In the genomic region with DNA sequence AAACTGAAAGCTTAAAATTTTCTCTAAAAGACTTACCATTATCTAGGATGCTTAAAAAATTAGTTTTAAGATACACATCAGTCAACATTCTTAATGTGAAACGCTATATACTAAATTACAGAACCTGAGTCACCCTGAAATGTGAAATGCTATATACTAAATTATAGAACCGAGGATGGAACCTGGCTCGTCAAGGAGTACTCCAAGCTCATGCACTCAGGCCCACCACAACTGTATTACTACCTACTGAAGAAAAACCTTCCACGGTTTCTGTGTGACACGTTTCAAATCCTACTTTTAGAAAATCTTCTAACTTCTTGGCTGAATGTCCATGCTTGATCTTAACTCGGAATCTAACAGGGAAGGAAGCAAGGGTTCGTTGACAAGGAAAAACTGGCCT, we compare ENCODE assay signal across 8 cellular contexts. TPM values are rescaled to one million over a fixed set of nuclear protein-coding genes. Genes with fewer than 3 reads are reported as not detected.
DNase-seq lines count a peak whose midpoint lies in the region; ATAC-seq and TF ChIP-seq lines count a peak whose summit lies in the region.

No MANE protein-coding gene starts in this region.

- intact Hi-C loops in adrenal gland (cut with DNase I), result no loop called here

- 8 to 11% (median 9%) methylated on average over 7 of the region's 7 CpGs for WGBS in adrenal gland, 4 donors
- 25% methylated on average over 7 of the region's 7 CpGs for WGBS in urinary bladder

- no peak for TF ChIP-seq POLR2A in adrenal gland (IDR thresholded peaks at IDR 0.05)

- DNase-seq in activated naive CD4-positive, alpha-beta T cell treated with Interleukin-2 at 50 U/mL for 16 hours, result no peak
- DNase-seq in adrenal gland, result no peak
- DNase-seq in memory B cell (ENCODE audit: low spot score in 2 of 2), result no peak
- no peak for DNase-seq in NCI-H446 treated with DMSO at 0.1 percent for 48 hours (lab: John Stamatoyannopoulos, UW)
- DNase-seq in globus pallidus (ENCODE audit: low spot score), result no peak
- no peak for DNase-seq in 8988T

- H3K4me1 ChIP-seq in adrenal gland (replicated peaks in 1 of 2) (peaks cover 22 to 55% of the 10 kb centered on the region in 2 donors), urinary bladder (ENCODE audit: insufficient read depth) (no peaks in the 10 kb centered on the region)

- no peak for ATAC-seq in memory B cell (ENCODE audit: low read depth)

- peaks cover 62% of the 10 kb centered on the region for H3K4me1 Mint-ChIP-seq in activated naive CD4-positive, alpha-beta T cell treated with anti-CD3 and anti-CD28 coated beads, Interleukin-2, amount 50 U/mL, for 24 hours
- peaks cover 26% of the 10 kb centered on the region for H3K4me1 Mint-ChIP-seq in memory B cell

- no peaks in the 10 kb centered on the region for H3K9me3 ChIP-seq in adrenal gland (replicated peaks in 1 of 3)

- TF ChIP-seq CTCF in adrenal gland (IDR thresholded peaks at IDR 0.05), result no peak

- no peaks in the 10 kb centered on the region for H3K9me3 Mint-ChIP-seq in activated naive CD4-positive, alpha-beta T cell treated with anti-CD3 and anti-CD28 coated beads, Interleukin-2, amount 50 U/mL, for 24 hours
- H3K9me3 Mint-ChIP-seq in memory B cell, result no peaks in the 10 kb centered on the region

- H3K4me3 ChIP-seq in adrenal gland, result peak overlapping the region in 3 of 4 donors; percentile 3 to 96 (median 93)
- peak overlapping the region; percentile 96 for H3K4me3 ChIP-seq in urinary bladder (ENCODE audit: low read depth, low read length)

- H3K27ac ChIP-seq in adrenal gland, result peak overlapping the region; percentile 49 to 98 (median 94)
- H3K27ac ChIP-seq in urinary bladder (ENCODE audit: low read depth), result no peak overlapping the region

- peak overlapping the region; percentile 95 for H3K4me3 Mint-ChIP-seq in activated naive CD4-positive, alpha-beta T cell treated with anti-CD3 and anti-CD28 coated beads, Interleukin-2, amount 50 U/mL, for 24 hours
- H3K4me3 Mint-ChIP-seq in memory B cell, result peak overlapping the region; percentile 97

- H3K36me3 ChIP-seq in adrenal gland (replicated peaks in 1 of 2) (no peaks in the 10 kb centered on the region), urinary bladder (ENCODE audit: insufficient read depth) (no peaks in the 10 kb centered on the region)

- peak overlapping the region; percentile 98 for H3K27ac Mint-ChIP-seq in activated naive CD4-positive, alpha-beta T cell treated with anti-CD3 and anti-CD28 coated beads, Interleukin-2, amount 50 U/mL, for 24 hours
- peak overlapping the region; percentile 94 for H3K27ac Mint-ChIP-seq in memory B cell

- H3K27me3 ChIP-seq in adrenal gland, result no peaks in the 10 kb centered on the region

- peaks cover 4% of the 10 kb centered on the region for H3K27me3 Mint-ChIP-seq in activated naive CD4-positive, alpha-beta T cell treated with anti-CD3 and anti-CD28 coated beads, Interleukin-2, amount 50 U/mL, for 24 hours
- H3K27me3 Mint-ChIP-seq in memory B cell, result no peaks in the 10 kb centered on the region

- H3K36me3 Mint-ChIP-seq in activated naive CD4-positive, alpha-beta T cell treated with anti-CD3 and anti-CD28 coated beads, Interleukin-2, amount 50 U/mL, for 24 hours, result peaks cover 13% of the 10 kb centered on the region
- H3K36me3 Mint-ChIP-seq in memory B cell, result no peaks in the 10 kb centered on the region

RNA-seq across cellular contexts. Expression of gene PRKD3, which starts 1.5 kb away (rescaled TPM):
- total RNA-seq in adrenal gland (100 to 1,000 TPM in 1 of 8 donors, 10 to 100 TPM in 7; 31.7 to 136 (median 56.8) TPM), urinary bladder (99.9 TPM)
- polyA plus RNA-seq in adrenal gland (10 to 100 TPM; 10.9 to 69.1 (median 15.3) TPM), urinary bladder (15.5 TPM)

RNA-seq across cellular contexts. Expression of gene QPCT, which starts 21.3 kb away (rescaled TPM):
- total RNA-seq in adrenal gland, result 100 to 1,000 TPM in 7 of 8 donors, 10 to 100 TPM in 1; 83.1 to 554 (median 207) TPM
- polyA plus RNA-seq in adrenal gland, result 100 to 1,000 TPM in 2 of 3 donors, 10 to 100 TPM in 1; 30.6 to 746 (median 180) TPM
- total RNA-seq in urinary bladder, result 7.9 TPM
- polyA plus RNA-seq in urinary bladder, result 11.4 TPM
